ENCODE assay signal across 20 cellular contexts in the genomic region with DNA sequence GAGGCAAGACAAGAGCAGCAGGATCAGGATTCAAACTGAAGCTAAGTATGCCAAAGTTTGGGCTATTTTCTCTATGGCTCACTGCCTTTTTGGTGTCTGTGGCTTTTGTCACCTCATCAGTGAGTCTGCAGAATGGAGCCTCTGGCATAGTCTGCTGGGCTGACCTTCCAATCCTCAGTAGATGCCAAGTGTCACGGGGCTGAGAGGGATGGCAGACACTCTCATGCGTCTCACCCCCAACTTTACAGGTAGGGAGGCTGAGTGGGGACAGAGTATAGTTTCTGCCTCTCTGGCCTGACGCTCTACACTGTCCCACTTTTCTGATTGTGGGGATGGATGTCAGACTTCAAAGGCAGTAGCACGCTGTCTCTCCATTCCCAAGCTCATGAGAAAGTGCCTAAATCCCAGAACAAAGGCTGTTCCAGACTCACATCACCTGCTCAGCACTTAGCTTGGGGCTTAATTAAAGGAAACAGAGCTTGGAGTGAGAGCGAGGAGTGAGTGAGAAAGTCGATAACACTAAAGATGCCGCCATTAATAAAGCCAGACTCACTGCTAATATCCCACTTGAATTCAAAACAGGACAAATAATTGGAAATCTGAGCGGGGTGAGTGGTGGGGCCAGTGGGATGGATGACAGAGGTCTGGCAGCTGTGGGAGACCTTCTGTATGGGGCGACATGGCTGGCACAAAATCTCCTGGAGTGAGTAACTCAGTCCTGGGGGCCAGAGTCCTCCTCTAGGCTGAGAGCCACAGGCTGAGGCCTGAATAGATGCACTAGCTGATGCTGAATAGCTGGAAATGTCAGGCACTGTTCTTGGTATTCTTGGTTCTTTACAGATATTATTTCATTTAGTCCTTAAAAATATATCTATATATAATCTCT.
"Had no signal": no experiment of that assay in that cellular context is flagged by ENCODE, and none has a peak within 500 bp of the region (broad histone marks: within the 10 kb centered on the region; RNA-seq: fewer than 3 reads in every experiment).

No MANE protein-coding gene starts in this region.

- H3K27me3 ChIP-seq: colonic mucosa, ovary, testis, upper lobe of right lung had no signal

- H3K27ac ChIP-seq: colonic mucosa, ovary, testis, upper lobe of right lung had no signal

- H3K9me3 ChIP-seq: colonic mucosa, ovary, testis, upper lobe of right lung had no signal

- H3K4me3 ChIP-seq: colonic mucosa, ovary, smooth muscle cell, testis, upper lobe of right lung had no signal

- H3K4me1 ChIP-seq: colonic mucosa, testis, upper lobe of right lung had no signal

- ATAC-seq: activated CD4-positive, alpha-beta T cell treated with anti-CD3 and anti-CD28 coated beads for 36 hours; activated naive CD8-positive, alpha-beta T cell treated with anti-CD3 and anti-CD28 coated beads, Interleukin-2, amount 50 U/mL, for 24 hours; naive thymus-derived CD8-positive, alpha-beta T cell; sciatic nerve; stimulated activated memory B cell treated with anti-CD40 and anti-IgM and Interleukin-4, amounts not matched to agents 10 μg/mL and 1 μg/mL and 100 μg/mL, for 72 hours; upper lobe of right lung had no signal

- H3K4me2 ChIP-seq: smooth muscle cell had no signal

- DNase-seq: activated CD4-positive, alpha-beta memory T cell treated with anti-CD3 and anti-CD28 coated beads, Interleukin-2, amount 10 ng/mL, durations not matched to agents 7 days and 5 days; activated CD4-positive, alpha-beta T cell treated with anti-CD3 and anti-CD28 coated beads for 36 hours; activated effector memory CD4-positive, alpha-beta T cell treated with Interleukin-2 at 50 U/mL for 16 hours; activated naive CD4-positive, alpha-beta T cell treated with anti-CD3 and anti-CD28 coated beads, Interleukin-2, amount 10 ng/mL, durations not matched to agents 7 days and 5 days; activated naive CD8-positive, alpha-beta T cell treated with anti-CD3 and anti-CD28 coated beads, Interleukin-2, amount 50 U/mL, for 24 hours; activated T-cell treated with anti-CD3 and anti-CD28 coated beads, Interleukin-2, amount 50 U/mL, for 48 hours; anterior cingulate cortex; central memory CD4-positive, alpha-beta T cell; colonic mucosa; erythroblast; kidney glomerular epithelial cell; mesendoderm; naive thymus-derived CD8-positive, alpha-beta T cell; ovary; stimulated activated CD4-positive, alpha-beta T cell treated with anti-CD3 and anti-CD28 coated beads, Interleukin-4, amount 100 ng/mL, for 4 hours; testis; upper lobe of right lung had no signal

- H3K36me3 ChIP-seq: colonic mucosa, ovary, upper lobe of right lung had no signal
